Comparison of ENCODE assay signal across 9 cellular contexts in the genomic region with DNA sequence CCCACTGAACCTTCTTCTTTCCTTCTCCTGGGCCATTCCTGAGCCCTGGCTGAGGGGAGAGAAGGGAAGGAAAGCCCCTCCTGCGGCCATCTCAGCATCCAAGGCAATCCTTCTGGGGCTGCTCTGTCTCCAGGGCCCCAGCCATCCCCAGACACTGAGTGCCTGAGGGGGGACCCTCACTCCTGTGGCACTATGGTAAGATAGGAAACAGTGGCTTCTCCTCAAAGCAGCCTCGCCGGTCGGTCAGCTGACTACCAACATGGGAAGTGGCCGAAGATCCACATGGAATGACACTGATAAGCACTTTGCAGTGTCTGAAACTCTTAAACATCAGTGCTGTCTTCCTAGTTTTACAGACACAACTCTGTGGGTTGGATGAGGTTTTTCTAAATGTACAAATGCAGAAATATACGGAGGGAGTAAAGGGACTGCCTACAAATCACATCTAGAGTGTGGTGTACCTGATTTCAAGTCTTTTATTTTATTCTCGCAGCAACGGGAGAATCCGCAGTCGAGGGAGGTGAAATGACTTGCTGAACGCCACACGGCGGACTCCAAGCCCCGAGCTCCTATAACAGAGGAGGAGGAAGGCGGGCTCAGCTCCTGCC. TPM values are rescaled to one million over a fixed set of nuclear protein-coding genes. Genes with fewer than 3 reads are reported as not detected.
DNase-seq lines count a peak whose midpoint lies in the region; ATAC-seq and TF ChIP-seq lines count a peak whose summit lies in the region.
"Had no signal": no experiment of that assay in that cellular context is flagged by ENCODE, and none has a peak within 500 bp of the region (broad histone marks: within the 10 kb centered on the region; RNA-seq: fewer than 3 reads in every experiment).

No MANE protein-coding gene starts in this region.

- in situ Hi-C loops in IMR-90 (cut with MboI; ENCODE audit: low sequenced_read_pairs) (no loop called here), mammary epithelial cell (cut with MboI; ENCODE audit: low sequenced_read_pairs in 2 of 2) (no loop called here)

- DNase-seq in BJ (ENCODE audit: low read depth): no peak
- DNase-seq in IMR-90: no peak
- no peak for DNase-seq in mammary epithelial cell
- DNase-seq in naive thymus-derived CD8-positive, alpha-beta T cell: peak in 2 of 10 donors; percentile 15 to 44
- no peak for DNase-seq in iPS-NIHi11 (ENCODE audit: low spot score)
- no peak for DNase-seq in SIG-M5 (lab: John Stamatoyannopoulos, UW)
- DNase-seq in activated CD4-positive, alpha-beta T cell treated with anti-CD3 and anti-CD28 coated beads, Interleukin-2, amount 50 U/mL, for 4 hours: no peak

- peak overlapping the region; percentile 77 to 87 for H4K8ac ChIP-seq in IMR-90 (ENCODE audit: low read depth in 2 of 2, low read length in 2 of 2)

- H3K9me1 ChIP-seq in IMR-90 (ENCODE audit: insufficient read depth, low read length): peaks cover 34% of the 10 kb centered on the region

- peak overlapping the region; percentile 90 for H3K4me2 ChIP-seq in IMR-90 (ENCODE audit: low read depth, low read length)
- H3K4me2 ChIP-seq in mammary epithelial cell (ENCODE audit: insufficient read depth, low read depth, low read length): peak overlapping the region; percentile 87

- TF ChIP-seq RAD21 in IMR-90 (IDR thresholded peaks at IDR 0.05; ENCODE audit: low read length): no peak

- H2AK9ac ChIP-seq in IMR-90 (replicated peaks; ENCODE audit: low read depth, low read length, poor library complexity): peak overlapping the region; percentile 93

- TF ChIP-seq POLR2A in IMR-90 (IDR thresholded peaks at IDR 0.05; ENCODE audit: low read depth, low read length): no peak

- H3K79me2 ChIP-seq in mammary epithelial cell (ENCODE audit: insufficient read depth, low read length): no peaks in the 10 kb centered on the region

- H4K20me1 ChIP-seq in IMR-90 (ENCODE audit: insufficient read depth, low read length) (no peaks in the 10 kb centered on the region), mammary epithelial cell (ENCODE audit: insufficient read depth, low read length) (peaks cover 3% of the 10 kb centered on the region)

- peak overlapping the region in 5 of 10 donors; percentile 11 to 65 (median 34) for H3K27ac Mint-ChIP-seq in naive thymus-derived CD8-positive, alpha-beta T cell

- dilution Hi-C loops in IMR-90 (cut with HindIII; ENCODE audit: low sequenced_read_pairs, unreplicated experiment) (no loop called here), mammary epithelial cell (cut with HindIII; ENCODE audit: low sequenced_read_pairs) (no loop called here)

- peak overlapping the region; percentile 63 for H3K18ac ChIP-seq in IMR-90 (ENCODE audit: low read depth, low read length)

- H2BK15ac ChIP-seq in IMR-90 (ENCODE audit: low read depth, low read length): peak overlapping the region; percentile 66

- peaks cover 17 to 49% (median 30%) of the 10 kb centered on the region in 5 donors for H3K27me3 Mint-ChIP-seq in naive thymus-derived CD8-positive, alpha-beta T cell

- H3K36me3 Mint-ChIP-seq in naive thymus-derived CD8-positive, alpha-beta T cell: no peaks in the 10 kb centered on the region

- H3K56ac ChIP-seq in IMR-90 (ENCODE audit: extremely low read depth, insufficient read depth, low read length): peak overlapping the region; percentile 69

- H3K4me3 ChIP-seq in BJ (ENCODE audit: low read depth, low read length) (peak overlapping the region; percentile 57), IMR-90 (ENCODE audit: insufficient read depth, low read depth, low read length) (peak overlapping the region; percentile 51), mammary epithelial cell (replicated peaks in 1 of 3; ENCODE audit: insufficient read depth in 1 of 3, low read depth in 2 of 3, low read length in 3 of 3) (peak overlapping the region; percentile 50 to 58 (median 54))

- H3K27ac ChIP-seq in IMR-90 (ENCODE audit: insufficient read depth, low read length) (peak overlapping the region; percentile 76), mammary epithelial cell (ENCODE audit: insufficient read depth, low read depth, low read length) (no peak overlapping the region)

- H4K5ac ChIP-seq in IMR-90 (ENCODE audit: low read depth, low read length): peak overlapping the region; percentile 26

- peak overlapping the region; percentile 98 for H2AK5ac ChIP-seq in IMR-90 (ENCODE audit: low read depth, low read length)

- peak overlapping the region; percentile 74 for H2BK120ac ChIP-seq in IMR-90 (ENCODE audit: low read depth, low read length)

- H3K36me3 ChIP-seq in BJ (ENCODE audit: control insufficient read depth, insufficient read depth, low read length) (no peaks in the 10 kb centered on the region), IMR-90 (ENCODE audit: control insufficient read depth, insufficient read depth, low read length) (no peaks in the 10 kb centered on the region), mammary epithelial cell (ENCODE audit: insufficient read depth, low read length) (no peaks in the 10 kb centered on the region)

- ATAC-seq in IMR-90 (ENCODE audit: low read depth): no peak
- peak in 1 of 2 donors; percentile 29 for ATAC-seq in naive thymus-derived CD8-positive, alpha-beta T cell
- ATAC-seq in HG02610 (IDR thresholded peaks at IDR 0.05; ENCODE audit: unreplicated experiment): no peak

- peak overlapping the region; percentile 94; the same call in 1 of the 2 replicates for H3K23ac ChIP-seq in IMR-90 (ENCODE audit: low read depth, low read length)

- peak overlapping the region; percentile 77; the same call in 1 of the 2 replicates for H3K9ac ChIP-seq in IMR-90 (ENCODE audit: low read depth, low read length)
- no peak overlapping the region for H3K9ac ChIP-seq in mammary epithelial cell (ENCODE audit: insufficient read depth, low read length)

- CTCF ChIA-PET in BJ (lab: Yijun Ruan, JAX): no interaction called here
- CTCF ChIA-PET in IMR-90 (lab: Yijun Ruan, JAX): interaction anchor here (1.1 kb wide), 1 partner anchor 27 kb away, joined by 3 read pairs; no protein-coding TSS in a partner anchor
- CTCF ChIA-PET in mammary epithelial cell (lab: Charles Lee; ENCODE audit: low non-redundant PET): no interaction called here

- no peaks in the 10 kb centered on the region for H3K9me3 ChIP-seq in IMR-90 (ENCODE audit: control insufficient read depth, insufficient read depth, low read length)
- no peaks in the 10 kb centered on the region for H3K9me3 ChIP-seq in mammary epithelial cell (replicated peaks; ENCODE audit: insufficient read depth, low read length)

- peak overlapping the region; percentile 86 for H4K91ac ChIP-seq in IMR-90 (ENCODE audit: insufficient read depth, low read depth, low read length)

- H3K9me3 Mint-ChIP-seq in naive thymus-derived CD8-positive, alpha-beta T cell: no peaks in the 10 kb centered on the region

- BruUV-seq in IMR-90 (replicated peaks; lab: Mats Ljungman, UMichigan) (no TSS peak), mammary epithelial cell (replicated peaks; lab: Mats Ljungman, UMichigan) (no TSS peak)

- TF ChIP-seq CTCF in BJ (IDR thresholded peaks at IDR 0.05; ENCODE audit: insufficient read depth, low read depth, low read length): no peak
- TF ChIP-seq CTCF in IMR-90 (conservative IDR thresholded peaks at IDR 0.05; ENCODE audit: low read depth, low read length): no peak
- TF ChIP-seq CTCF in mammary epithelial cell (conservative IDR thresholded peaks at IDR 0.05 in 1 of 2, IDR thresholded peaks at IDR 0.05 in 1 of 2; ENCODE audit: extremely low read depth in 1 of 2, insufficient read depth in 1 of 2, low read depth in 1 of 2, low read length in 2 of 2): no peak

- 13% methylated on average over 3 of the region's 15 CpGs; no CpG with 5 or more reads in 1 of the 2 experiments for WGBS in IMR-90 (ENCODE audit: extremely low coverage in 2 of 2, insufficient read length in 1 of 2), 2 experiments
- 46% methylated on average over 6 of the region's 15 CpGs for WGBS in mammary epithelial cell (ENCODE audit: low coverage, missing lambda C conversion rate)

- peaks cover 0 to 12% of the 10 kb centered on the region in 2 experiments; a peak in 2 of 4 replicates for H3K79me1 ChIP-seq in IMR-90 (ENCODE audit: low read depth in 1 of 2, low read length in 2 of 2)

- H3K4me1 ChIP-seq in IMR-90 (ENCODE audit: control insufficient read depth, insufficient read depth, low read length): peaks cover 19% of the 10 kb centered on the region
- H3K4me1 ChIP-seq in mammary epithelial cell (ENCODE audit: insufficient read depth, low read length): peaks cover 47% of the 10 kb centered on the region

- H3K27me3 ChIP-seq in BJ (ENCODE audit: control insufficient read depth, insufficient read depth, low read length) (peaks cover 7% of the 10 kb centered on the region), IMR-90 (ENCODE audit: control insufficient read depth, insufficient read depth, low read length) (peaks cover 9% of the 10 kb centered on the region), mammary epithelial cell (ENCODE audit: insufficient read depth, low read length) (peaks cover 24% of the 10 kb centered on the region)

- H2AFZ ChIP-seq in IMR-90 (replicated peaks; ENCODE audit: low read length, poor library complexity): peak overlapping the region; percentile 95
- peak overlapping the region; percentile 85 for H2AFZ ChIP-seq in mammary epithelial cell (ENCODE audit: low read depth, low read length)

- peak overlapping the region; percentile 76 to 90 (median 86) for H3K4me3 Mint-ChIP-seq in naive thymus-derived CD8-positive, alpha-beta T cell

- intact Hi-C loops in IMR-90 (cut with micrococcal nuclease): no loop called here
- intact Hi-C loops in mammary epithelial cell (cut with micrococcal nuclease): no loop called here

- peak overlapping the region; percentile 77 for H2BK5ac ChIP-seq in IMR-90 (ENCODE audit: low read depth, low read length, poor library complexity, severe bottlenecking)

- peak overlapping the region; percentile 91 for H3K14ac ChIP-seq in IMR-90 (replicated peaks; ENCODE audit: low read depth, low read length)

- H3K4ac ChIP-seq in IMR-90 (ENCODE audit: low read depth, low read length): peak overlapping the region; percentile 73

- POLR2A ChIA-PET in BJ (lab: Charles Lee) (interaction anchor here (0.5 kb wide), 1 partner anchor 261 kb away, joined by 3 read pairs; the partner anchor contains the start of gene CHP1), IMR-90 (lab: Charles Lee; ENCODE audit: unreplicated experiment) (no interaction called here)
- POLR2A ChIA-PET in naive thymus-derived CD8-positive, alpha-beta T cell (lab: Charles Lee): interaction anchor here (0.6 to 0.9 kb wide), 3 partner anchors 10 to 19 kb away, joined by 3 to 4 read pairs (median 3); no protein-coding TSS in a partner anchor

- H2BK20ac ChIP-seq in IMR-90 (ENCODE audit: low read depth, low read length): peak overlapping the region; percentile 88; the same call in 1 of the 2 replicates

- H3K4me1 Mint-ChIP-seq in naive thymus-derived CD8-positive, alpha-beta T cell: peaks cover 7 to 26% (median 18%) of the 10 kb centered on the region in 4 donors

RNA-seq across cellular contexts. Expression of gene ITPKA, which starts 1.0 kb away (rescaled TPM):
- polyA plus RNA-seq in BJ (2011; rRNA removed) (0.44 and 0.59 TPM in 2 replicates), IMR-90 (2012; rRNA removed) (1.8 and 2.2 TPM in 2 replicates), mammary epithelial cell (0.63 TPM)
- polyA minus RNA-seq in BJ (2011; rRNA and poly(A)+ RNA removed): 0.46 and 0.85 TPM in 2 replicates
- total RNA-seq in IMR-90 (2012; rRNA removed) (1.1 and 1.4 TPM in 2 replicates), mammary epithelial cell (under 1 TPM in 1 of 2 donors, not detected in 1; 0.92 TPM)
- polyA plus RNA-seq in IMR-90 (2012; cell fraction: cytosol; rRNA removed): 3.0 and 3.1 TPM in 2 replicates
- polyA plus RNA-seq in IMR-90 (2012; cell fraction: nucleus; rRNA removed; ENCODE audit: low replicate concordance): 3.0 and 7.3 TPM in 2 replicates
- polyA minus RNA-seq in mammary epithelial cell: not detected
- total RNA-seq in naive thymus-derived CD8-positive, alpha-beta T cell: not detected
- not detected for polyA plus RNA-seq in naive thymus-derived CD8-positive, alpha-beta T cell

RNA-seq across cellular contexts. Expression of gene LTK, which starts 20.9 kb away (rescaled TPM):
- polyA plus RNA-seq in BJ (2011; rRNA removed) (0.09 and 0.11 TPM in 2 replicates), IMR-90 (2012; rRNA removed) (0.62 and 0.77 TPM in 2 replicates), mammary epithelial cell (not detected)
- polyA minus RNA-seq in BJ (2011; rRNA and poly(A)+ RNA removed): 0.10 TPM in 1 of 2 replicates, not detected in the other
- total RNA-seq in IMR-90 (2012; rRNA removed) (0.18 and 0.28 TPM in 2 replicates), mammary epithelial cell (not detected)
- polyA plus RNA-seq in IMR-90 (2012; cell fraction: cytosol; rRNA removed): 0.30 and 0.37 TPM in 2 replicates
- 3.0 and 6.3 TPM in 2 replicates for polyA plus RNA-seq in IMR-90 (2012; cell fraction: nucleus; rRNA removed; ENCODE audit: low replicate concordance)
- not detected for polyA minus RNA-seq in mammary epithelial cell
- under 1 TPM; 0.18 to 0.22 TPM for total RNA-seq in naive thymus-derived CD8-positive, alpha-beta T cell
- polyA plus RNA-seq in naive thymus-derived CD8-positive, alpha-beta T cell: not detected
- total RNA-seq: frontal cortex had no signal

RNA-seq across cellular contexts. Expression of gene RPAP1, which starts 51.4 kb away (rescaled TPM):
- polyA plus RNA-seq in BJ (2011; rRNA removed) (6.4 and 14.2 TPM in 2 replicates), IMR-90 (2012; rRNA removed) (18.1 and 22.7 TPM in 2 replicates), mammary epithelial cell (11.4 TPM)
- 11.3 and 14.3 TPM in 2 replicates for polyA minus RNA-seq in BJ (2011; rRNA and poly(A)+ RNA removed)
- total RNA-seq in IMR-90 (2012; rRNA removed) (9.1 and 9.4 TPM in 2 replicates), mammary epithelial cell (10 to 100 TPM; 11.2 to 35.5 TPM)
- 13.5 and 18.3 TPM in 2 replicates for polyA plus RNA-seq in IMR-90 (2012; cell fraction: cytosol; rRNA removed)
- polyA plus RNA-seq in IMR-90 (2012; cell fraction: nucleus; rRNA removed; ENCODE audit: low replicate concordance): 32.5 and 57.8 TPM in 2 replicates
- polyA minus RNA-seq in mammary epithelial cell: 44.3 TPM
- total RNA-seq in naive thymus-derived CD8-positive, alpha-beta T cell: 10 to 100 TPM; 59.1 to 60.0 TPM
- 10 to 100 TPM in 2 of 3 donors, 1 to 10 TPM in 1; 8.0 to 19.8 (median 12.2) TPM for polyA plus RNA-seq in naive thymus-derived CD8-positive, alpha-beta T cell
